In the genomic region with DNA sequence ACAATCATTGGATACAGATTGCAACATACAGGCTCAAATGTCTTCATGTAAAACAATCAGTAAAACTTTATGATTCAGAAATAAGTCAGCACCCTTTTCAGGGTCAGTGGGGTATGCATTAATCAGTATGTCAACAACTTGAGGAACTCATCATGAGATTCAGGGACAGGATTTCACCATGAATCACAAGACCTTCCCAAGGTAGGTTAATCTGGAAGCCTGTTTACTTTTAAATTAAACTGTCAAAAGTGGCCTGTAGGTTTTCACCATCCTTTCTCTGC, we compare ENCODE assay signal across 24 cellular contexts.
DNase-seq lines count a peak whose midpoint lies in the region; ATAC-seq, FAIRE-seq and TF ChIP-seq lines count a peak whose summit lies in the region.
"Had no signal": no experiment of that assay in that cellular context is flagged by ENCODE, and none has a peak within 500 bp of the region (broad histone marks: within the 10 kb centered on the region; RNA-seq: fewer than 3 reads in every experiment).

No MANE protein-coding gene starts in this region.

- no peaks in the 10 kb centered on the region for H3K4me1 Mint-ChIP-seq in activated T-cell treated with anti-CD3 and anti-CD28 coated beads, Interleukin-2, amount 50 U/mL, for 72 hours (ENCODE audit: low read depth)
- H3K4me1 Mint-ChIP-seq in CD4-positive, alpha-beta T cell (ENCODE audit: low read depth), result peaks cover 12% of the 10 kb centered on the region

- in situ Hi-C loops in Panc1 (cut with HindIII; ENCODE audit: low pct_unique_long_range_greater_than_20kb, low sequenced_read_pairs), result no loop called here

- no peaks in the 10 kb centered on the region for H3K27me3 ChIP-seq in Panc1 (ENCODE audit: control insufficient read depth, insufficient read depth, low read length)
- H3K27me3 ChIP-seq in endothelial cell of umbilical vein (ENCODE audit: control insufficient read depth in 2 of 2, insufficient read depth in 2 of 2, low read length in 2 of 2), result no peaks in the 10 kb centered on the region
- H3K27me3 ChIP-seq in CD4-positive, alpha-beta T cell (ENCODE audit: control insufficient read depth, insufficient read depth, low read length), result no peaks in the 10 kb centered on the region
- H3K27me3 ChIP-seq: ascending aorta, esophagus squamous epithelium, pancreas had no signal

- FAIRE-seq in endothelial cell of umbilical vein (lab: Jason Lieb, UNC), result peak; percentile 12
- FAIRE-seq: GM12878, pancreas, small intestine had no signal

- no peaks in the 10 kb centered on the region for H3K27me3 Mint-ChIP-seq in activated T-cell treated with anti-CD3 and anti-CD28 coated beads, Interleukin-2, amount 50 U/mL, for 72 hours (ENCODE audit: low read depth)
- H3K27me3 Mint-ChIP-seq in CD4-positive, alpha-beta T cell, result no peaks in the 10 kb centered on the region

- H4K20me1 ChIP-seq in endothelial cell of umbilical vein (replicated peaks; ENCODE audit: control insufficient read depth, extremely low read depth, insufficient read depth, low read length), result no peaks in the 10 kb centered on the region

- H2AFZ ChIP-seq in endothelial cell of umbilical vein (ENCODE audit: low read depth, low read length), result no peak overlapping the region

- peaks cover 26 to 38% of the 10 kb centered on the region in 2 donors for H3K36me3 Mint-ChIP-seq in activated T-cell treated with anti-CD3 and anti-CD28 coated beads, Interleukin-2, amount 50 U/mL, for 72 hours (ENCODE audit: insufficient read depth in 2 of 2)
- H3K36me3 Mint-ChIP-seq in CD4-positive, alpha-beta T cell (ENCODE audit: low read depth), result peaks cover 47% of the 10 kb centered on the region

- POLR2A ChIA-PET in Panc1 (lab: Charles Lee) (no interaction called here), endothelial cell of umbilical vein (lab: Charles Lee) (no interaction called here)
- POLR2A ChIA-PET in CD4-positive, alpha-beta T cell (lab: Charles Lee), result no interaction called here

- BruUV-seq in Panc1 (replicated peaks; lab: Mats Ljungman, UMichigan), result no TSS peak
- no TSS peak for BruUV-seq in endothelial cell of umbilical vein (replicated peaks; lab: Mats Ljungman, UMichigan)

- H3K4me3 ChIP-seq in Panc1 (ENCODE audit: low read depth in 2 of 2, low read length in 2 of 2) (no peak overlapping the region), endothelial cell of umbilical vein (replicated peaks in 1 of 3; ENCODE audit: insufficient read depth in 1 of 3, low read depth in 1 of 3, low read length in 3 of 3) (no peak overlapping the region)
- H3K4me3 ChIP-seq: ascending aorta, esophagus squamous epithelium, GM12878, pancreas had no signal

- no peak for TF ChIP-seq POLR2A in endothelial cell of umbilical vein (IDR thresholded peaks at IDR 0.05; ENCODE audit: low read depth, low read length)

- no peak overlapping the region for H3K27ac Mint-ChIP-seq in activated T-cell treated with anti-CD3 and anti-CD28 coated beads, Interleukin-2, amount 50 U/mL, for 72 hours
- no peak overlapping the region for H3K27ac Mint-ChIP-seq in CD4-positive, alpha-beta T cell

- ATAC-seq in Panc1, result no peak
- ATAC-seq in activated T-cell treated with anti-CD3 and anti-CD28 coated beads, Interleukin-2, amount 50 U/mL, for 72 hours (replicated peaks in 1 of 2), result no peak
- ATAC-seq in CD4-positive, alpha-beta T cell (ENCODE audit: poor library complexity), result no peak
- ATAC-seq: GM12878, left ventricle myocardium superior, pancreas had no signal

- H3K9me1 ChIP-seq in endothelial cell of umbilical vein (replicated peaks; ENCODE audit: control insufficient read depth, extremely low read depth, insufficient read depth, low read length), result no peaks in the 10 kb centered on the region

- CTCF ChIA-PET in Panc1 (lab: Charles Lee), result no interaction called here
- CTCF ChIA-PET in endothelial cell of umbilical vein (lab: Charles Lee), result no interaction called here
- CTCF ChIA-PET in CD4-positive, alpha-beta T cell (lab: Charles Lee), result no interaction called here

- H3K4me1 ChIP-seq in Panc1 (ENCODE audit: control insufficient read depth, insufficient read depth, low read length) (no peaks in the 10 kb centered on the region), endothelial cell of umbilical vein (ENCODE audit: control insufficient read depth, extremely low read depth, insufficient read depth, low read length) (no peaks in the 10 kb centered on the region)
- H3K4me1 ChIP-seq: ascending aorta, esophagus squamous epithelium, pancreas had no signal

- DNase-seq in EL (peak; percentile 53), Panc1 (ENCODE audit: low read depth, low spot score) (peak; percentile 8), endothelial cell of umbilical vein (ENCODE audit: low read depth, low spot score) (no peak), kidney tubule cell (ENCODE audit: low spot score) (peak; percentile 92), hippocampal formation (lab: John Stamatoyannopoulos, UW) (no peak), mucosa of gallbladder (ENCODE audit: low spot score) (no peak)
- DNase-seq in activated T-cell treated with anti-CD3 and anti-CD28 coated beads, Interleukin-2, amount 50 U/mL, for 72 hours, result no peak
- no peak for DNase-seq in CD4-positive, alpha-beta T cell
- DNase-seq: activated gamma-delta T cell; AML-193; Calu3; dermis blood vessel endothelial cell; esophagus squamous epithelium; GDM1; left ventricle myocardium superior; MV-4-11; NCI-H1930; NCI-H524 treated with DMSO at 0.1 percent for 48 hours; pancreas; small intestine; stimulated activated CD4-positive, alpha-beta T cell treated with anti-CD3 and anti-CD28 coated beads, Interleukin-4, amount 100 ng/mL, for 4 hours; T1000 had no signal

- dilution Hi-C loops in endothelial cell of umbilical vein (cut with MboI; ENCODE audit: extremely low pct_ligation_motif_present, low sequenced_read_pairs), result no loop called here

- no peak overlapping the region for H3K9ac ChIP-seq in endothelial cell of umbilical vein (replicated peaks; ENCODE audit: extremely low read depth, insufficient read depth, low read length)

- H3K79me2 ChIP-seq in endothelial cell of umbilical vein (ENCODE audit: control insufficient read depth, insufficient read depth, low read length), result no peaks in the 10 kb centered on the region

- H3K36me3 ChIP-seq in Panc1 (ENCODE audit: control insufficient read depth, insufficient read depth, low read length) (no peaks in the 10 kb centered on the region), endothelial cell of umbilical vein (ENCODE audit: control insufficient read depth in 2 of 2, extremely low read depth in 1 of 2, insufficient read depth in 2 of 2, low read length in 2 of 2) (no peaks in the 10 kb centered on the region)
- H3K36me3 ChIP-seq: pancreas had no signal

- no peak overlapping the region for H3K4me3 Mint-ChIP-seq in activated T-cell treated with anti-CD3 and anti-CD28 coated beads, Interleukin-2, amount 50 U/mL, for 72 hours
- H3K4me3 Mint-ChIP-seq in CD4-positive, alpha-beta T cell, result no peak overlapping the region

- peaks cover 15 to 22% of the 10 kb centered on the region in 2 donors for H3K9me3 Mint-ChIP-seq in activated T-cell treated with anti-CD3 and anti-CD28 coated beads, Interleukin-2, amount 50 U/mL, for 72 hours
- H3K9me3 Mint-ChIP-seq in CD4-positive, alpha-beta T cell, result peaks cover 10% of the 10 kb centered on the region

- no peak overlapping the region for H3K4me2 ChIP-seq in endothelial cell of umbilical vein (ENCODE audit: insufficient read depth, low read length)

- no peak overlapping the region for H3K27ac ChIP-seq in Panc1 (ENCODE audit: low read length)
- H3K27ac ChIP-seq in endothelial cell of umbilical vein (ENCODE audit: insufficient read depth, low read depth, low read length), result no peak overlapping the region
- no peak overlapping the region for H3K27ac ChIP-seq in CD4-positive, alpha-beta T cell (ENCODE audit: low read depth, low read length)
- H3K27ac ChIP-seq: ascending aorta, esophagus squamous epithelium, pancreas had no signal

- peaks cover 19% of the 10 kb centered on the region; the same call in 1 of the 2 replicates for H3K9me3 ChIP-seq in Panc1 (ENCODE audit: control insufficient read depth, insufficient read depth, low read depth, low read length)
- H3K9me3 ChIP-seq in endothelial cell of umbilical vein (replicated peaks; ENCODE audit: control insufficient read depth, insufficient read depth, low read length), result peaks cover 3% of the 10 kb centered on the region
- H3K9me3 ChIP-seq in CD4-positive, alpha-beta T cell (ENCODE audit: control insufficient read depth, low read length), result peaks cover 22% of the 10 kb centered on the region
- H3K9me3 ChIP-seq: pancreas had no signal

- TF ChIP-seq CTCF in Panc1 (IDR thresholded peaks at IDR 0.05) (no peak), endothelial cell of umbilical vein (IDR thresholded peaks at IDR 0.05; ENCODE audit: extremely low read depth in 1 of 2, insufficient read depth in 1 of 2, low read depth in 1 of 2, low read length in 2 of 2) (no peak)
- TF ChIP-seq CTCF in CD4-positive, alpha-beta T cell (IDR thresholded peaks at IDR 0.05), result no peak

- intact Hi-C loops in Panc1 (cut with micrococcal nuclease; ENCODE audit: unreplicated experiment) (no loop called here), endothelial cell of umbilical vein (cut with micrococcal nuclease) (no loop called here)
- intact Hi-C loops in CD4-positive, alpha-beta T cell (cut with DNase I, micrococcal nuclease), result no loop called here

TF ChIP-seq in endothelial cell of umbilical vein, 7 proteins besides CTCF, POLR2A, EP300 and RAD21:
- peak; percentile 37 for TF ChIP-seq FOS (IDR thresholded peaks at IDR 0.05; ENCODE audit: borderline replicate concordance, insufficient read depth, low read length)
- no peak for TF ChIP-seq MYC (IDR thresholded peaks at IDR 0.05; ENCODE audit: low read depth, low read length)

Comparison
In these comparisons a context has a peak if more than half of its experiments do, and no peak if none do; other contexts are left out.
1. DNase-seq: peak in EL (single experiment), Panc1 (single experiment) and kidney tubule cell (single experiment); none in endothelial cell of umbilical vein (single experiment), hippocampal formation (0 of 2), activated T-cell treated with anti-CD3 and anti-CD28 coated beads, Interleukin-2, amount 50 U/mL, for 72 hours (0 of 2), CD4-positive, alpha-beta T cell (0 of 10) and mucosa of gallbladder (single experiment).